Comparison of ENCODE assay signal across 24 cellular contexts in genomic region chr19:56094449-56094848, GRCh38. TPM values are rescaled to one million over a fixed set of nuclear protein-coding genes. Genes with fewer than 3 reads are reported as not detected.
DNase-seq lines count a peak whose midpoint lies in the region; ATAC-seq, FAIRE-seq and TF ChIP-seq lines count a peak whose summit lies in the region.
"Had no signal": no experiment of that assay in that cellular context is flagged by ENCODE, and none has a peak within 500 bp of the region (broad histone marks: within the 10 kb centered on the region; RNA-seq: fewer than 3 reads in every experiment).

No MANE protein-coding gene starts in this region.

- H3K27me3 ChIP-seq in PC-9 (ENCODE audit: insufficient read depth, low read depth) (no peaks in the 10 kb centered on the region), osteoblast (ENCODE audit: insufficient read depth, low read length) (no peaks in the 10 kb centered on the region)
- H3K27me3 ChIP-seq: BE2C; BLaER1 treated with 17β-estradiol and CSF1 and Interleukin-3, amounts not matched to agents 10 nM and 100 nM had no signal

- no peak overlapping the region for H3K4me2 ChIP-seq in PC-9
- H3K4me2 ChIP-seq in osteoblast (ENCODE audit: insufficient read depth, low read length): no peak overlapping the region
- H3K4me2 ChIP-seq: A549; BLaER1 treated with 17β-estradiol and CSF1 and Interleukin-3, amounts not matched to agents 10 nM and 100 nM had no signal

- no peaks in the 10 kb centered on the region for H3K9me3 ChIP-seq in PC-9 (ENCODE audit: insufficient read depth, low read depth)
- no peaks in the 10 kb centered on the region for H3K9me3 ChIP-seq in osteoblast (ENCODE audit: low read depth, low read length)
- H3K9me3 ChIP-seq: A549, BE2C had no signal

- TF ChIP-seq CTCF in PC-9 (conservative IDR thresholded peaks at IDR 0.05) (no peak), osteoblast (IDR thresholded peaks at IDR 0.05; ENCODE audit: extremely low read depth, low read depth, low read length) (no peak)

- POLR2A ChIA-PET in PC-9 (lab: Charles Lee; ENCODE audit: unreplicated experiment): no interaction called here

- peaks cover 50% of the 10 kb centered on the region for H4K20me1 ChIP-seq in PC-9 (ENCODE audit: insufficient read depth)
- H4K20me1 ChIP-seq in osteoblast (ENCODE audit: insufficient read depth, low read length): peaks cover 32% of the 10 kb centered on the region

- CTCF ChIA-PET in PC-9 (lab: Charles Lee): no interaction called here

- peaks cover 44% of the 10 kb centered on the region for H3F3A ChIP-seq in PC-9 (ENCODE audit: insufficient read depth, low read depth)

- H3K79me2 ChIP-seq in PC-9 (ENCODE audit: low read depth) (peaks cover 57% of the 10 kb centered on the region), osteoblast (ENCODE audit: insufficient read depth, low read length) (peaks cover 78% of the 10 kb centered on the region)

- H2AFZ ChIP-seq in PC-9 (no peak overlapping the region), osteoblast (ENCODE audit: low read length) (no peak overlapping the region)

- BruUV-seq in PC-9 (replicated peaks; lab: Mats Ljungman, UMichigan): no TSS peak

- no peaks in the 10 kb centered on the region; the same call in 1 of the 2 replicates for H3K36me3 ChIP-seq in PC-9 (ENCODE audit: low read depth)
- H3K36me3 ChIP-seq in osteoblast (ENCODE audit: insufficient read depth, low read length): peaks cover 7% of the 10 kb centered on the region

- intact Hi-C loops in Right ventricle myocardium inferior (cut with DNase I) (no loop called here), left cardiac atrium (cut with DNase I) (no loop called here), PC-9 (cut with micrococcal nuclease; ENCODE audit: unreplicated experiment) (no loop called here)

- DNase-seq in Right ventricle myocardium inferior (ENCODE audit: missing footprints) (peak; percentile 9), left cardiac atrium (no peak), PC-9 (no peak), osteoblast (ENCODE audit: insufficient read length, low spot score, missing footprints) (peak; percentile 29), HTR-8/SVneo (ENCODE audit: insufficient read length, low spot score) (no peak), mucosa of gallbladder (ENCODE audit: low spot score) (no peak)
- DNase-seq: 8988T; ACHN; AML-193; BE2C; Calu3; CD4-positive, alpha-beta memory T cell; COR-L47; DMS53; DMS79 treated with DMSO at 0.1 percent for 48 hours; GF-D8; GOT3; HCEC 1CT had no signal

- H3K4me3 ChIP-seq in PC-9 (no peak overlapping the region), osteoblast (ENCODE audit: insufficient read depth, low read length) (no peak overlapping the region)
- H3K4me3 ChIP-seq: A549; BLaER1 treated with 17β-estradiol and CSF1 and Interleukin-3, amounts not matched to agents 10 nM and 100 nM had no signal

- ATAC-seq in Right ventricle myocardium inferior: no peak
- no peak for ATAC-seq in left cardiac atrium
- ATAC-seq in GM19467 (IDR thresholded peaks at IDR 0.05; ENCODE audit: unreplicated experiment): no peak
- ATAC-seq: A549 had no signal

- H3K4me1 ChIP-seq in PC-9 (replicated peaks; ENCODE audit: insufficient read depth): peaks cover 38% of the 10 kb centered on the region
- H3K4me1 ChIP-seq in osteoblast (ENCODE audit: insufficient read depth, low read length): peaks cover 6% of the 10 kb centered on the region
- H3K4me1 ChIP-seq: BE2C had no signal

- FAIRE-seq in HTR-8/SVneo (lab: Jason Lieb, UNC): no peak
- FAIRE-seq: A549, GM12891, GM18507, H54 had no signal

- no peaks in the 10 kb centered on the region for H3K9me2 ChIP-seq in PC-9 (ENCODE audit: insufficient read depth)

- 0 out of 2 replicates have a peak overlapping the region, but pooled peaks have one; percentile 23 for H3K27ac ChIP-seq in PC-9
- H3K27ac ChIP-seq in osteoblast (ENCODE audit: low read depth, low read length): no peak overlapping the region
- H3K27ac ChIP-seq: A549; BLaER1 treated with 17β-estradiol and CSF1 and Interleukin-3, amounts not matched to agents 10 nM and 100 nM had no signal

RNA-seq across cellular contexts. Expression of gene ZNF787, which starts 26.6 kb away (rescaled TPM):
- total RNA-seq in Right ventricle myocardium inferior: 35.3 TPM
- 10 to 100 TPM; 27.5 to 37.9 TPM for total RNA-seq in left cardiac atrium
- total RNA-seq in PC-9 (2021): 51.4 and 51.5 TPM in 2 replicates
- total RNA-seq in osteoblast: 23.6 and 27.5 TPM in 2 replicates
- total RNA-seq in mucosa of gallbladder: 38.2 TPM

RNA-seq across cellular contexts. Expression of gene ZNF444, which starts 46.6 kb away (rescaled TPM):
- total RNA-seq in Right ventricle myocardium inferior: 29.1 TPM
- 10 to 100 TPM; 18.3 to 20.8 TPM for total RNA-seq in left cardiac atrium
- 50.5 and 74.2 TPM in 2 replicates for total RNA-seq in PC-9 (2021)
- total RNA-seq in osteoblast: 13.0 and 16.6 TPM in 2 replicates
- total RNA-seq in mucosa of gallbladder: 76.2 TPM

Comparison
In these comparisons a context has a peak if more than half of its experiments do, and no peak if none do; other contexts are left out.
1. DNase-seq: peak in Right ventricle myocardium inferior (single experiment) and osteoblast (single experiment); none in left cardiac atrium (single experiment), PC-9 (0 of 2), HTR-8/SVneo (single experiment) and mucosa of gallbladder (single experiment).